12 cellular contexts compared by ENCODE assay signal in the genomic region with DNA sequence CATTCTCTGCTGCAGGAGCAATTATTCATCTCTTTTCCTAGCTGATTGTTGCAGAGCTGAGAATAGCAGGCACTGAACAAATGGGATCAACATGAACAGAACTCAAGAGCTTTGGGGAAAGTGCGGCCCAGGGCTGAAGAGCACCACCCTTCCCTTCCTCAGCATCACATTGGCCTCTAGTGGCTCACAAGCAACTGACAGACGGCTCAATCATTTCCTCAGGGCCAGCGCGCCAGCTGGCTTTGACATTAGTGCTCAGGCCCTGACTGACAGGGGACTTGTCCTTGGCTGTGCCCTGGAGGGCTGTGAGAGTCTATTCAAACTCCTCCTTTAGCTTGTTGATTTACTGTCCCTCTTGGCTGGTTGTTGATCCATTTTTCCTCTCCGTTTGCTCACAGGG.
DNase-seq lines count a peak whose midpoint lies in the region; TF ChIP-seq lines count a peak whose summit lies in the region.
"Had no signal": no experiment of that assay in that cellular context is flagged by ENCODE, and none has a peak within 500 bp of the region (broad histone marks: within the 10 kb centered on the region; RNA-seq: fewer than 3 reads in every experiment).

No MANE protein-coding gene starts in this region.

- intact Hi-C loops in activated CD4-positive, alpha-beta T cell treated with anti-CD3 and anti-CD28 coated beads, Interleukin-2, amount 10 ng/mL, durations not matched to agents 24 days and 14 days (cut with micrococcal nuclease), result no loop called here

- no peaks in the 10 kb centered on the region for H3K27me3 ChIP-seq in hepatocyte

- H3K4me3 ChIP-seq in fibroblast of pulmonary artery (replicated peaks; ENCODE audit: low read depth, low read length) (no peak overlapping the region), hepatocyte (no peak overlapping the region)
- H3K4me3 ChIP-seq: smooth muscle cell had no signal

- WGBS in hepatocyte (ENCODE audit: low lambda C conversion rate, missing lambda C conversion rate), result 54% methylated on average over 5 of the region's 5 CpGs

- H3K27ac Mint-ChIP-seq in activated CD4-positive, alpha-beta T cell treated with anti-CD3 and anti-CD28 coated beads, Interleukin-2, amount 10 ng/mL, durations not matched to agents 24 days and 14 days, result no peak overlapping the region
- H3K27ac Mint-ChIP-seq: effector memory CD8-positive, alpha-beta T cell; natural killer cell had no signal

- H3K27me3 Mint-ChIP-seq in activated CD4-positive, alpha-beta T cell treated with anti-CD3 and anti-CD28 coated beads, Interleukin-2, amount 10 ng/mL, durations not matched to agents 24 days and 14 days, result no peaks in the 10 kb centered on the region

- no peak overlapping the region for H3K27ac ChIP-seq in hepatocyte

- H3K9me2 ChIP-seq in hepatocyte (replicated peaks; ENCODE audit: insufficient read depth), result no peaks in the 10 kb centered on the region

- H3K9me3 Mint-ChIP-seq in activated CD4-positive, alpha-beta T cell treated with anti-CD3 and anti-CD28 coated beads, Interleukin-2, amount 10 ng/mL, durations not matched to agents 24 days and 14 days, result no peaks in the 10 kb centered on the region
- H3K9me3 Mint-ChIP-seq: natural killer cell had no signal

- H2AFZ ChIP-seq in hepatocyte, result no peak overlapping the region

- no peak overlapping the region for H3K4me2 ChIP-seq in hepatocyte
- H3K4me2 ChIP-seq: smooth muscle cell had no signal

- no peaks in the 10 kb centered on the region for H3K79me2 ChIP-seq in hepatocyte

- no peaks in the 10 kb centered on the region for H3K4me1 ChIP-seq in hepatocyte (ENCODE audit: insufficient read depth)

- no peaks in the 10 kb centered on the region for H3K36me3 Mint-ChIP-seq in activated CD4-positive, alpha-beta T cell treated with anti-CD3 and anti-CD28 coated beads, Interleukin-2, amount 10 ng/mL, durations not matched to agents 24 days and 14 days (ENCODE audit: low read depth)
- H3K36me3 Mint-ChIP-seq: natural killer cell had no signal

- no peaks in the 10 kb centered on the region for H3K9me3 ChIP-seq in hepatocyte (ENCODE audit: low read depth)

- H3K4me1 Mint-ChIP-seq in activated CD4-positive, alpha-beta T cell treated with anti-CD3 and anti-CD28 coated beads, Interleukin-2, amount 10 ng/mL, durations not matched to agents 24 days and 14 days, result no peaks in the 10 kb centered on the region
- H3K4me1 Mint-ChIP-seq: natural killer cell had no signal

- TF ChIP-seq CTCF in fibroblast of pulmonary artery (IDR thresholded peaks at IDR 0.05; ENCODE audit: low read length, missing control alignments), result no peak
- no peak for TF ChIP-seq CTCF in hepatocyte (IDR thresholded peaks at IDR 0.05; ENCODE audit: poor library complexity)

- peak; percentile 78 for DNase-seq in ELF-1 (ENCODE audit: low read depth, low spot score)
- peak; percentile 97 for DNase-seq in NCI-H82 (lab: John Stamatoyannopoulos, UW)
- DNase-seq in fibroblast of pulmonary artery (ENCODE audit: low read depth), result peak; percentile 18
- peak; percentile 13 for DNase-seq in mucosa of gallbladder (ENCODE audit: low spot score)
- no peak for DNase-seq in NCI-H1092 treated with DMSO at 0.1 percent for 48 hours (lab: John Stamatoyannopoulos, UW)
- no peak for DNase-seq in stimulated activated CD4-positive, alpha-beta T cell treated with anti-CD3 and anti-CD28 coated beads, Interleukin-4, amount 100 ng/mL, for 4 hours
- DNase-seq in hepatocyte (ENCODE audit: low spot score), result no peak
- no peak for DNase-seq in activated CD4-positive, alpha-beta T cell treated with anti-CD3 and anti-CD28 coated beads, Interleukin-2, amount 10 ng/mL, durations not matched to agents 24 days and 14 days
- DNase-seq: activated T-cell treated with anti-CD3 and anti-CD28 coated beads for 4 hours; effector memory CD8-positive, alpha-beta T cell; natural killer cell had no signal

- no peaks in the 10 kb centered on the region for H4K20me1 ChIP-seq in hepatocyte (ENCODE audit: insufficient read depth, poor library complexity, severe bottlenecking)

- H3K36me3 ChIP-seq in hepatocyte (replicated peaks; ENCODE audit: insufficient read depth, low read depth), result no peaks in the 10 kb centered on the region

- H3K4me3 Mint-ChIP-seq in activated CD4-positive, alpha-beta T cell treated with anti-CD3 and anti-CD28 coated beads, Interleukin-2, amount 10 ng/mL, durations not matched to agents 24 days and 14 days, result no peak overlapping the region
- H3K4me3 Mint-ChIP-seq: effector memory CD8-positive, alpha-beta T cell; natural killer cell had no signal

Comparison
In these comparisons a context has a peak if more than half of its experiments do, and no peak if none do; other contexts are left out.
1. DNase-seq: peak in ELF-1 (single experiment), NCI-H82 (single experiment), fibroblast of pulmonary artery (single experiment) and mucosa of gallbladder (single experiment); none in NCI-H1092 treated with DMSO at 0.1 percent for 48 hours (single experiment), stimulated activated CD4-positive, alpha-beta T cell treated with anti-CD3 and anti-CD28 coated beads, Interleukin-4, amount 100 ng/mL, for 4 hours (0 of 2), hepatocyte (single experiment) and activated CD4-positive, alpha-beta T cell treated with anti-CD3 and anti-CD28 coated beads, Interleukin-2, amount 10 ng/mL, durations not matched to agents 24 days and 14 days (single experiment).